In genomic region chr11:124839972-124840621, GRCh38 we compare ENCODE assay signal across 10 cellular contexts. TPM values are rescaled to one million over a fixed set of nuclear protein-coding genes. Genes with fewer than 3 reads are reported as not detected.
DNase-seq lines count a peak whose midpoint lies in the region; ATAC-seq and TF ChIP-seq lines count a peak whose summit lies in the region.
"Had no signal": no experiment of that assay in that cellular context is flagged by ENCODE, and none has a peak within 500 bp of the region (broad histone marks: within the 10 kb centered on the region; RNA-seq: fewer than 3 reads in every experiment).

No MANE protein-coding gene starts in this region.

- H3K36me3 ChIP-seq in thoracic aorta: no peaks in the 10 kb centered on the region

- TF ChIP-seq CTCF in astrocyte of the cerebellum (IDR thresholded peaks at IDR 0.05; ENCODE audit: low read depth, low read length, missing control alignments) (no peak), thoracic aorta (IDR thresholded peaks at IDR 0.05) (no peak)

- H3K4me3 Mint-ChIP-seq in activated T-cell treated with anti-CD3 and anti-CD28 coated beads, Interleukin-2, amount 50 U/mL, for 4 hours: peak overlapping the region; percentile 45

- peaks cover 9 to 30% of the 10 kb centered on the region in 2 donors for H3K4me1 ChIP-seq in thoracic aorta (ENCODE audit: control insufficient read depth in 1 of 2, low read depth in 2 of 2)

- peaks cover 50% of the 10 kb centered on the region for H3K27me3 ChIP-seq in thoracic aorta (replicated peaks; ENCODE audit: insufficient read depth)

- in situ Hi-C loops in astrocyte of the cerebellum (cut with HindIII; ENCODE audit: low sequenced_read_pairs): loop anchor here (5.0 kb wide), 1 partner anchor 218 kb away; the partner anchor contains the start of gene TBRG1

- peaks cover 78% of the 10 kb centered on the region for H3K27me3 Mint-ChIP-seq in activated T-cell treated with anti-CD3 and anti-CD28 coated beads, Interleukin-2, amount 50 U/mL, for 4 hours (ENCODE audit: low read depth)

- H3K27ac ChIP-seq in thoracic aorta: peak overlapping the region in 1 of 2 donors; percentile 8

- no peaks in the 10 kb centered on the region for H3K36me3 Mint-ChIP-seq in activated T-cell treated with anti-CD3 and anti-CD28 coated beads, Interleukin-2, amount 50 U/mL, for 4 hours (ENCODE audit: insufficient read depth)

- H3K9me3 ChIP-seq in thoracic aorta: no peaks in the 10 kb centered on the region

- no peaks in the 10 kb centered on the region for H3K9me3 Mint-ChIP-seq in activated T-cell treated with anti-CD3 and anti-CD28 coated beads, Interleukin-2, amount 50 U/mL, for 4 hours

- DNase-seq in activated T-cell treated with anti-CD3 and anti-CD28 coated beads, Interleukin-2, amount 50 U/mL, for 4 hours: no peak
- DNase-seq in activated T-cell treated with anti-CD3 and anti-CD28 coated beads for 4 hours (no peak), astrocyte of the cerebellum (ENCODE audit: low read depth) (no peak), mesenteric fat pad (ENCODE audit: low spot score) (peak; percentile 65), thoracic aorta (ENCODE audit: low spot score) (no peak), NCI-H1092 treated with DMSO at 0.1 percent for 48 hours (lab: John Stamatoyannopoulos, UW) (no peak), NCI-H1417 treated with DMSO at 0.1 percent for 48 hours (lab: John Stamatoyannopoulos, UW) (no peak), C1 segment of cervical spinal cord (lab: John Stamatoyannopoulos, UW) (no peak)
- DNase-seq: activated CD8-positive, alpha-beta memory T cell treated with anti-CD3 and anti-CD28 coated beads for 24 hours; KG1 had no signal

- peak in 1 of 2 donors; percentile 14 for ATAC-seq in activated T-cell treated with anti-CD3 and anti-CD28 coated beads, Interleukin-2, amount 50 U/mL, for 4 hours
- ATAC-seq in thoracic aorta (ENCODE audit: insufficient number of reproducible peaks, low FRiP score, low read depth): no peak

- peaks cover 10% of the 10 kb centered on the region for H3K4me1 Mint-ChIP-seq in activated T-cell treated with anti-CD3 and anti-CD28 coated beads, Interleukin-2, amount 50 U/mL, for 4 hours (ENCODE audit: low read depth)

- H3K4me3 ChIP-seq in astrocyte of the cerebellum (ENCODE audit: low read depth, low read length) (peak overlapping the region; percentile 33), thoracic aorta (peak overlapping the region; percentile 65)

RNA-seq across cellular contexts. Expression of gene ROBO3, which starts 25.1 kb away (rescaled TPM):
- total RNA-seq in activated T-cell treated with anti-CD3 and anti-CD28 coated beads, Interleukin-2, amount 50 U/mL, for 4 hours: 10 to 100 TPM in 2 of 3 donors, 1 to 10 TPM in 1; 9.7 to 11.6 (median 10.4) TPM
- total RNA-seq in mesenteric fat pad (14.8 TPM), thoracic aorta (10 to 100 TPM in 1 of 2 donors, 1 to 10 TPM in 1; 5.5 to 13.7 TPM)

RNA-seq across cellular contexts. Expression of gene MSANTD2, which starts 39.9 kb away (rescaled TPM):
- 10 to 100 TPM in 1 of 3 donors, 1 to 10 TPM in 2; 9.0 to 10.2 (median 9.2) TPM for total RNA-seq in activated T-cell treated with anti-CD3 and anti-CD28 coated beads, Interleukin-2, amount 50 U/mL, for 4 hours
- 11.3 TPM for total RNA-seq in mesenteric fat pad
- 10 to 100 TPM; 16.4 to 29.4 TPM for total RNA-seq in thoracic aorta

RNA-seq across cellular contexts. Expression of gene ROBO4, which starts 57.6 kb away (rescaled TPM):
- not detected for total RNA-seq in activated T-cell treated with anti-CD3 and anti-CD28 coated beads, Interleukin-2, amount 50 U/mL, for 4 hours
- 70.9 TPM for total RNA-seq in mesenteric fat pad
- 10 to 100 TPM in 1 of 2 donors, 1 to 10 TPM in 1; 8.5 to 18.8 TPM for total RNA-seq in thoracic aorta

Comparison
In these comparisons a context has a peak if more than half of its experiments do, and no peak if none do; other contexts are left out.
1. RNA of gene ROBO4, which starts 57.6 kb away (total RNA-seq): 70.9 TPM in mesenteric fat pad (single experiment) and 8.5 to 18.8 TPM in thoracic aorta; not detected in activated T-cell treated with anti-CD3 and anti-CD28 coated beads, Interleukin-2, amount 50 U/mL, for 4 hours; every median in the first group is over 4 times any median in the second.